Comparison of ENCODE assay signal across 1 cellular context in genomic region chr6:155444120-155444917, GRCh38.
TF ChIP-seq lines count a peak whose summit lies in the region.

No MANE protein-coding gene starts in this region.

TF ChIP-seq in HepG2, 621 proteins besides CTCF, POLR2A, EP300 and RAD21 (continued from another document and continues in another):
- TF ChIP-seq ZNF546 (CRISPR knock-in tag; conservative IDR thresholded peaks at IDR 0.05), result no peak
- peak; percentile 78 for TF ChIP-seq MAX (IDR thresholded peaks at IDR 0.05)
- peak; percentile 82 for TF ChIP-seq NR2F6 (IDR thresholded peaks at IDR 0.05)
- TF ChIP-seq NR2F6 (CRISPR knock-in tag; IDR thresholded peaks at IDR 0.05), result peak; percentile 87
- peak; percentile 88 for TF ChIP-seq HOXA5 (CRISPR knock-in tag; IDR thresholded peaks at IDR 0.05)
- no peak for TF ChIP-seq TOE1 (CRISPR knock-in tag; IDR thresholded peaks at IDR 0.05)
- TF ChIP-seq SCMH1 (CRISPR knock-in tag; IDR thresholded peaks at IDR 0.05; ENCODE audit: borderline replicate concordance), result no peak
- no peak for TF ChIP-seq ZNF326 (CRISPR knock-in tag; IDR thresholded peaks at IDR 0.05; ENCODE audit: borderline replicate concordance)
- TF ChIP-seq ARNT2 (CRISPR knock-in tag; IDR thresholded peaks at IDR 0.05; ENCODE audit: low read depth), result peak; percentile 18; the same call in 1 of the 2 replicates
- TF ChIP-seq REL (CRISPR knock-in tag; conservative IDR thresholded peaks at IDR 0.05), result no peak; the same call in 1 of the 2 replicates
- peak; percentile 94; the same call in 1 of the 2 replicates for TF ChIP-seq FOXJ3 (CRISPR knock-in tag; IDR thresholded peaks at IDR 0.05; ENCODE audit: borderline replicate concordance)
- TF ChIP-seq ZFYVE20 (CRISPR knock-in tag; IDR thresholded peaks at IDR 0.05; ENCODE audit: borderline replicate concordance, low read depth), result no peak
- no peak for TF ChIP-seq MTF1 (CRISPR knock-in tag; IDR thresholded peaks at IDR 0.05)
- no peak for TF ChIP-seq ZSCAN21 (CRISPR knock-in tag; IDR thresholded peaks at IDR 0.05; ENCODE audit: borderline replicate concordance)
- TF ChIP-seq NR1H2 (CRISPR knock-in tag; IDR thresholded peaks at IDR 0.05; ENCODE audit: borderline replicate concordance, low read depth), result no peak
- TF ChIP-seq KMT2B (CRISPR knock-in tag; IDR thresholded peaks at IDR 0.05), result peak; percentile 80
- TF ChIP-seq ELF4 (CRISPR knock-in tag; IDR thresholded peaks at IDR 0.05; ENCODE audit: borderline replicate concordance), result no peak; the same call in 1 of the 2 replicates
- TF ChIP-seq GATAD2A (CRISPR knock-in tag; IDR thresholded peaks at IDR 0.05), result peak; percentile 99
- TF ChIP-seq CEBPG (CRISPR knock-in tag; IDR thresholded peaks at IDR 0.05), result peak; percentile 99
- peak; percentile 99 for TF ChIP-seq MED13 (CRISPR knock-in tag; IDR thresholded peaks at IDR 0.05)
- no peak for TF ChIP-seq CREB3 (CRISPR knock-in tag; IDR thresholded peaks at IDR 0.05)
- TF ChIP-seq SATB2 (CRISPR knock-in tag; IDR thresholded peaks at IDR 0.05), result no peak
- TF ChIP-seq IRF1 (CRISPR knock-in tag; IDR thresholded peaks at IDR 0.05; ENCODE audit: low read depth), result no peak
- TF ChIP-seq PHF21A (CRISPR knock-in tag; IDR thresholded peaks at IDR 0.05), result peak; percentile 97
- 0 out of 2 replicates have a peak, but pooled peaks have one; percentile 17 for TF ChIP-seq ZBTB2 (CRISPR knock-in tag; IDR thresholded peaks at IDR 0.05; ENCODE audit: low read depth)
- TF ChIP-seq ZNF574 (CRISPR knock-in tag; IDR thresholded peaks at IDR 0.05), result peak; percentile 60
- TF ChIP-seq NR2F1 (CRISPR knock-in tag; IDR thresholded peaks at IDR 0.05), result peak in 1 of 2 experiments; percentile 51; a peak in 2 of 4 replicates
- TF ChIP-seq ZNF703 (CRISPR knock-in tag; IDR thresholded peaks at IDR 0.05; ENCODE audit: borderline replicate concordance), result no peak
- TF ChIP-seq ZSCAN12 (CRISPR knock-in tag; IDR thresholded peaks at IDR 0.05), result no peak
- peak; percentile 100 for TF ChIP-seq NCOA2 (CRISPR knock-in tag; IDR thresholded peaks at IDR 0.05)
- TF ChIP-seq KLF6 (CRISPR knock-in tag; IDR thresholded peaks at IDR 0.05), result no peak; the same call in 1 of the 2 replicates
- TF ChIP-seq NFKBIZ (CRISPR knock-in tag; IDR thresholded peaks at IDR 0.05), result peak; percentile 94
- no peak for TF ChIP-seq ADNP (CRISPR knock-in tag; IDR thresholded peaks at IDR 0.05)
- no peak for TF ChIP-seq SYNCRIP (IDR thresholded peaks at IDR 0.05; ENCODE audit: insufficient read depth, low read depth, low read length)
- TF ChIP-seq ZNF616 (CRISPR knock-in tag; IDR thresholded peaks at IDR 0.05; ENCODE audit: low read depth), result no peak
- TF ChIP-seq FOXO4 (CRISPR knock-in tag; conservative IDR thresholded peaks at IDR 0.05), result no peak
- TF ChIP-seq ZNF570 (CRISPR knock-in tag; IDR thresholded peaks at IDR 0.05; ENCODE audit: borderline replicate concordance), result no peak
- TF ChIP-seq POLR2AphosphoS2 (IDR thresholded peaks at IDR 0.05; ENCODE audit: low read depth, low read length), result no peak
- no peak for TF ChIP-seq ATRX (CRISPR knock-in tag; IDR thresholded peaks at IDR 0.05; ENCODE audit: borderline replicate concordance)
- peak; percentile 83; the same call in 1 of the 2 replicates for TF ChIP-seq ZBTB34 (CRISPR knock-in tag; IDR thresholded peaks at IDR 0.05)
- TF ChIP-seq THRA (CRISPR knock-in tag; IDR thresholded peaks at IDR 0.05; ENCODE audit: borderline replicate concordance), result peak; percentile 99
- TF ChIP-seq ZFP62 (CRISPR knock-in tag; IDR thresholded peaks at IDR 0.05), result no peak
- no peak for TF ChIP-seq RBM39 (IDR thresholded peaks at IDR 0.05; ENCODE audit: low read depth, low read length, poor library complexity, severe bottlenecking)
- TF ChIP-seq GRHL1 (CRISPR knock-in tag; conservative IDR thresholded peaks at IDR 0.05), result no peak
- peak; percentile 84; the same call in 1 of the 2 replicates for TF ChIP-seq NFAT5 (CRISPR knock-in tag; IDR thresholded peaks at IDR 0.05)
- peak; percentile 71 for TF ChIP-seq JUN (CRISPR knock-in tag; IDR thresholded peaks at IDR 0.05)
- TF ChIP-seq MAZ (IDR thresholded peaks at IDR 0.05; ENCODE audit: borderline replicate concordance, low read depth, low read length), result no peak
- TF ChIP-seq MAZ (CRISPR knock-in tag; IDR thresholded peaks at IDR 0.05; ENCODE audit: low read depth), result peak; percentile 48; the same call in 1 of the 2 replicates
- no peak for TF ChIP-seq ZNF879 (CRISPR knock-in tag; IDR thresholded peaks at IDR 0.05)
- TF ChIP-seq HES4 (CRISPR knock-in tag; IDR thresholded peaks at IDR 0.05; ENCODE audit: borderline replicate concordance), result no peak
- TF ChIP-seq ZFX (CRISPR knock-in tag; IDR thresholded peaks at IDR 0.05; ENCODE audit: low read depth), result no peak
- no peak for TF ChIP-seq FOXK2 (IDR thresholded peaks at IDR 0.05)
- TF ChIP-seq ZBTB21 (CRISPR knock-in tag; IDR thresholded peaks at IDR 0.05), result peak; percentile 58; the same call in 1 of the 2 replicates
